23 cellular contexts compared by ENCODE assay signal in the genomic region with DNA sequence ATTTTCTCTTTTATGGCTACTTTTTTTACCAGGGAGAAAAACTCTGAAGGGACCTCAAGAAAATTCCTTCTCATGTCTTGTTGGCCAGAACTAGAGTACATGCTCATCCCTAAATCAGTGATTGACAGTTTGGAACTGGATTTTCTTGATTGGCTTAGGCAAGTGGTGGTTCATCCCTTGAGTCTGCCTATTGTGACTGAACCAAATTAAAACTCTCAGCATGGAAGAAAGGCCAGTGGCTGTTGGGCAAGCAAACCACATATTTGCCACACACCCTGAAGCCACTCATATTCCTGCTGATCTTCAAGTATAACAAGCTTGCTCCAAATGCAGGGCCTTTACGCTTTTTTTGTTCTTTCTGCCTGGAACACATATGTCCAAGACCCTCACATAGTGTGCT.
"Had no signal": no experiment of that assay in that cellular context is flagged by ENCODE, and none has a peak within 500 bp of the region (broad histone marks: within the 10 kb centered on the region; RNA-seq: fewer than 3 reads in every experiment).

No MANE protein-coding gene starts in this region.

- H3K9me3 ChIP-seq: ovary, right lobe of liver, testis had no signal

- H3K4me3 ChIP-seq: hepatocyte, left ventricle myocardium inferior, lung, neural progenitor cell, ovary, right lobe of liver, spleen, testis, tibial nerve had no signal

- H3K27me3 ChIP-seq: hepatocyte, neural progenitor cell, ovary, right lobe of liver, testis, tibial nerve had no signal

- H3K27ac ChIP-seq: hepatocyte, left ventricle myocardium inferior, neural progenitor cell, ovary, right lobe of liver, spleen, testis, tibial nerve had no signal

- H3K4me1 ChIP-seq: left ventricle myocardium inferior, neural progenitor cell, right lobe of liver, testis, tibial nerve had no signal

- H3K36me3 ChIP-seq: left ventricle myocardium inferior, neural progenitor cell, ovary, right lobe of liver, spleen, tibial nerve had no signal

- DNase-seq: effector memory CD4-positive, alpha-beta T cell; erythroblast; foreskin melanocyte; head of caudate nucleus; kidney; left cardiac atrium; left ventricle myocardium inferior; mesenchymal stem cell; midbrain; nucleus accumbens; ovary; right lobe of liver; spleen; stimulated activated CD4-positive, alpha-beta T cell treated with anti-CD3 and anti-CD28 coated beads, Interleukin-15, amount 100 ng/mL, for 24 hours; stimulated activated CD4-positive, alpha-beta T cell treated with anti-CD3 and anti-CD28 coated beads, Interleukin-1b, Interleukin-23, amount 100 ng/mL, for 48 hours; stimulated activated CD4-positive, alpha-beta T cell treated with anti-CD3 and anti-CD28 coated beads, Interleukin-4, amount 100 ng/mL, for 4 hours; stimulated activated naive B cell treated with anti-CD40 and anti-IgM and Interleukin-4, amounts not matched to agents 10 μg/mL and 1 μg/mL and 100 μg/mL, for 72 hours; stimulated activated naive CD8-positive, alpha-beta T cell treated with anti-CD3 and anti-CD28 coated beads, Interleukin-15, amount 100 ng/mL, for 72 hours; testis had no signal
